ENCODE assay signal across 1 cellular context in the genomic region with DNA sequence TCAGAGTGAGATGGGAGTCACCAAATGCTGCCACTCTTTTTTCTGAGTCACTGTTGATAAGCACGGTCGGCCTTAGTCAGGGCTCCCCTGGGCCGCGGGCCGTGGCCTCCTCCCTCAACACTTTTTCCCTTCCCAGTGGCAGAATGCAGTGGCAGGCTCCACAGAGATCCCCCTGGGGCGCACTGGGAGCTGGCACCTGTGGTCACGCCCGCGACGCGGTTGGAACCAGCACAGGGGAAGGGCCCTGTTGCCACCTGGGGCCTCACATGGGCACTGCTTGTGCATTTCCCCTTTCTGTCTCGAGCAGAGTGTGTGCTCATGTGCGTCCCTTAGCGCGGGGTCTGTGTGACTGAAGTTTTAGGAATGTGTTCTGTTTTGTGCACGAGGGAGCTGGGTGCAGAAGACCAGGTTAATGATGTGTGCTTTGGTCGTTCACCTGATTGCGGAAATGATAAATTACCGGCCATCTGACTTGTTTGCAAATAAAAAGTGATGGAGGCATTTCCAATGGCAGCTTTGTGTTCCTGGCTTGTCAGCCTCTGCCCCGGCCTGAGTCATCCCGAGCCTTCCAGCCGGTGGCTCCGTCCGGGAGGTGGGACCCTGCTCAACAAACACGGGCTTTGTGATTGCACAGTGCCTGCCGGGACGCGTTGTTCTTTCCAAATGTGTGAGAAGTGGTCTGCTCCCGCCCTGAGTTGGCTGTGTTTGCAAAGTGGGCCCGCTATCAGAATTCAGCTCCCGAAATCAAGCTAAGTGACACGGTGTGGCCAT.
TF ChIP-seq lines count a peak whose summit lies in the region.

No MANE protein-coding gene starts in this region.

TF ChIP-seq in GM12878, 131 proteins besides CTCF, POLR2A, EP300 and RAD21 (continued from another document):
- TF ChIP-seq, protein P1, sequence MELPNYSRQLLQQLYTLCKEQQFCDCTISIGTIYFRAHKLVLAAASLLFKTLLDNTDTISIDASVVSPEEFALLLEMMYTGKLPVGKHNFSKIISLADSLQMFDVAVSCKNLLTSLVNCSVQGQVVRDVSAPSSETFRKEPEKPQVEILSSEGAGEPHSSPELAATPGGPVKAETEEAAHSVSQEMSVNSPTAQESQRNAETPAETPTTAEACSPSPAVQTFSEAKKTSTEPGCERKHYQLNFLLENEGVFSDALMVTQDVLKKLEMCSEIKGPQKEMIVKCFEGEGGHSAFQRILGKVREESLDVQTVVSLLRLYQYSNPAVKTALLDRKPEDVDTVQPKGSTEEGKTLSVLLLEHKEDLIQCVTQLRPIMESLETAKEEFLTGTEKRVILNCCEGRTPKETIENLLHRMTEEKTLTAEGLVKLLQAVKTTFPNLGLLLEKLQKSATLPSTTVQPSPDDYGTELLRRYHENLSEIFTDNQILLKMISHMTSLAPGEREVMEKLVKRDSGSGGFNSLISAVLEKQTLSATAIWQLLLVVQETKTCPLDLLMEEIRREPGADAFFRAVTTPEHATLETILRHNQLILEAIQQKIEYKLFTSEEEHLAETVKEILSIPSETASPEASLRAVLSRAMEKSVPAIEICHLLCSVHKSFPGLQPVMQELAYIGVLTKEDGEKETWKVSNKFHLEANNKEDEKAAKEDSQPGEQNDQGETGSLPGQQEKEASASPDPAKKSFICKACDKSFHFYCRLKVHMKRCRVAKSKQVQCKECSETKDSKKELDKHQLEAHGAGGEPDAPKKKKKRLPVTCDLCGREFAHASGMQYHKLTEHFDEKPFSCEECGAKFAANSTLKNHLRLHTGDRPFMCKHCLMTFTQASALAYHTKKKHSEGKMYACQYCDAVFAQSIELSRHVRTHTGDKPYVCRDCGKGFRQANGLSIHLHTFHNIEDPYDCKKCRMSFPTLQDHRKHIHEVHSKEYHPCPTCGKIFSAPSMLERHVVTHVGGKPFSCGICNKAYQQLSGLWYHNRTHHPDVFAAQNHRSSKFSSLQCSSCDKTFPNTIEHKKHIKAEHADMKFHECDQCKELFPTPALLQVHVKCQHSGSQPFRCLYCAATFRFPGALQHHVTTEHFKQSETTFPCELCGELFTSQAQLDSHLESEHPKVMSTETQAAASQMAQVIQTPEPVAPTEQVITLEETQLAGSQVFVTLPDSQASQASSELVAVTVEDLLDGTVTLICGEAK (IDR thresholded peaks at IDR 0.05; ENCODE audit: borderline replicate concordance), result no peak
- no peak for TF ChIP-seq POU2F2 (IDR thresholded peaks at IDR 0.05; ENCODE audit: borderline replicate concordance, low read depth, low read length)
- no peak for TF ChIP-seq RB1 (IDR thresholded peaks at IDR 0.05; ENCODE audit: borderline replicate concordance)
- TF ChIP-seq, protein P2, sequence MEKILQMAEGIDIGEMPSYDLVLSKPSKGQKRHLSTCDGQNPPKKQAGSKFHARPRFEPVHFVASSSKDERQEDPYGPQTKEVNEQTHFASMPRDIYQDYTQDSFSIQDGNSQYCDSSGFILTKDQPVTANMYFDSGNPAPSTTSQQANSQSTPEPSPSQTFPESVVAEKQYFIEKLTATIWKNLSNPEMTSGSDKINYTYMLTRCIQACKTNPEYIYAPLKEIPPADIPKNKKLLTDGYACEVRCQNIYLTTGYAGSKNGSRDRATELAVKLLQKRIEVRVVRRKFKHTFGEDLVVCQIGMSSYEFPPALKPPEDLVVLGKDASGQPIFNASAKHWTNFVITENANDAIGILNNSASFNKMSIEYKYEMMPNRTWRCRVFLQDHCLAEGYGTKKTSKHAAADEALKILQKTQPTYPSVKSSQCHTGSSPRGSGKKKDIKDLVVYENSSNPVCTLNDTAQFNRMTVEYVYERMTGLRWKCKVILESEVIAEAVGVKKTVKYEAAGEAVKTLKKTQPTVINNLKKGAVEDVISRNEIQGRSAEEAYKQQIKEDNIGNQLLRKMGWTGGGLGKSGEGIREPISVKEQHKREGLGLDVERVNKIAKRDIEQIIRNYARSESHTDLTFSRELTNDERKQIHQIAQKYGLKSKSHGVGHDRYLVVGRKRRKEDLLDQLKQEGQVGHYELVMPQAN (conservative IDR thresholded peaks at IDR 0.05), result no peak
- no peak for TF ChIP-seq KAT2A (conservative IDR thresholded peaks at IDR 0.05; ENCODE audit: control insufficient read depth, low read depth, low read length)
